Comparison of ENCODE assay signal across 8 cellular contexts in the genomic region with DNA sequence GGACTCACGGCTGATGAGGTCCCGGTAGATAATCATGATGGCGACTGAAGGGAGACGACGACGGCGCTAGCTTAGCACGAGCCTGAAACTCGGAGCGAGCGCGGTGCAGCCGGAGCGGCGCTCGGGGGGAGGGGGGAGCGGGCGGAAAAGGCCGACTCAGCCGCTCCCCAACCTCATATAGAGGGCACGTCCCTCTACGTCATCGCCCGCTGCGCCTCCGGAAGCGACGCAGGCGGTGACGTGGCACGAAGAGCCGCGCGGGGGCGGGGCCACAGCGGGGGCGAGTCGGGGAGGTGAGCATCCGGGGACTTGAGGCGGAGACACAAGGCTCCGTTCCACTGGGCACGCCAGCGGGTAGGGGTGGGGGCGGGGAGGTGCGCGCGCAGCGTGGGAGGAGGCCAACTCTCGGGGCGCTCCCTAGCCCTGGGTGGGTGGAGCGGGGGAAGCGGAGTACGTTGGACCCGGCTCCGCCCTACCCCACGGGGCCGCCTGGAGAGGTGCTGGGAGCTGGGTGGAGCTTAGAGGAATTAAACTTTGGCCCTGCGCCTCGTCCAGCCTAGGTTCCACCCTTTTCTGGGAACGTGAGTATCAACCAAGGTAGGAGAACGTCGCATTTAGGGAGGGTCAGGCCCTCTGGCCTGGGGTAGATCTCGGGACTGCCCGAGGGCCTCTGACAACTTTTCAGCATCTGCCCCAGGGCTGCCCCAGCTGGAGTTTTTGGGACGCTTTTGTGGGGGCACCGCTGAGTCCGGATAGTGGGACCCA. TPM values are rescaled to one million over a fixed set of nuclear protein-coding genes. Genes with fewer than 3 reads are reported as not detected.
A peak's percentile ranks its signal among the peaks of the same experiment; 100 is the strongest.
DNase-seq lines count a peak whose midpoint lies in the region; ATAC-seq and TF ChIP-seq lines count a peak whose summit lies in the region.

A gene (minus strand): TSS at position 150 of the 765 bp plus-strand sequence. CDS start 114 bp downstream, at position 36.

- ATAC-seq in GM19043 (IDR thresholded peaks at IDR 0.05; ENCODE audit: low read depth, unreplicated experiment), result peak; percentile 81
- ATAC-seq in HG03378 (IDR thresholded peaks at IDR 0.05; ENCODE audit: unreplicated experiment), result peak; percentile 72

- H3K4me3 ChIP-seq in AG10803 (ENCODE audit: low read length), result peak within 1 kb of the TSS; percentile 92
- H3K4me3 ChIP-seq in kidney epithelial cell (ENCODE audit: low read depth, low read length), result peak within 1 kb of the TSS; percentile 99

- TF ChIP-seq CTCF in AG10803 (conservative IDR thresholded peaks at IDR 0.05; ENCODE audit: low read length), result no peak
- TF ChIP-seq CTCF in kidney epithelial cell (IDR thresholded peaks at IDR 0.05; ENCODE audit: insufficient read depth, low read length, poor library complexity, severe bottlenecking), result no peak

- H3K27me3 ChIP-seq in kidney epithelial cell (ENCODE audit: control insufficient read depth, insufficient read depth, low read length), result no peaks in the 10 kb centered on the region

- peak; percentile 99 for DNase-seq in AG10803 (ENCODE audit: low read depth)
- peak; percentile 96 for DNase-seq in NCI-H460 (ENCODE audit: extremely low read depth, low read depth)
- DNase-seq in activated CD4-positive, alpha-beta T cell treated with anti-CD3 and anti-CD28 coated beads for 1 hour, result peak; percentile 100
- peak; percentile 99 for DNase-seq in cerebellum (ENCODE audit: low spot score)
- peak; percentile 78 for DNase-seq in kidney epithelial cell (ENCODE audit: low read depth)
- peak; percentile 99 for DNase-seq in stimulated activated CD4-positive, alpha-beta T cell treated with anti-CD3 and anti-CD28 coated beads, Interleukin-15, amount 100 ng/mL, for 48 hours (ENCODE audit: low read depth in 2 of 2)

- peaks cover 1% of the 10 kb centered on the region for H3K36me3 ChIP-seq in kidney epithelial cell (ENCODE audit: control insufficient read depth, insufficient read depth, low read length)

RNA-seq across cellular contexts. Expression of the gene that starts here (rescaled TPM):
- 3,373 and 3,747 TPM in 2 replicates for total RNA-seq in NCI-H460 (2014; rRNA removed; shearing (Covaris generic))
- polyA plus RNA-seq in NCI-H460 (2014; cell fraction: nucleus; rRNA removed), result 1,963 and 2,051 TPM in 2 replicates
- 1,148 TPM for total RNA-seq in cerebellum
- 2,692 and 3,236 TPM in 2 replicates for total RNA-seq in kidney epithelial cell

Comparison
In these comparisons a context has a peak if more than half of its experiments do, and no peak if none do; other contexts are left out.
1. Peak in every context shown above with its lines: DNase-seq, ATAC-seq and H3K4me3 ChIP-seq.